In genomic region chr12:51247523-51248206, GRCh38 we compare ENCODE assay signal across 11 cellular contexts. TPM values are rescaled to one million over a fixed set of nuclear protein-coding genes. Genes with fewer than 3 reads are reported as not detected.
DNase-seq lines count a peak whose midpoint lies in the region; ATAC-seq and TF ChIP-seq lines count a peak whose summit lies in the region.
"Had no signal": no experiment of that assay in that cellular context is flagged by ENCODE, and none has a peak within 500 bp of the region (broad histone marks: within the 10 kb centered on the region; RNA-seq: fewer than 3 reads in every experiment).

No MANE protein-coding gene starts in this region.

- no peaks in the 10 kb centered on the region for H4K20me1 ChIP-seq in OCI-LY7 (ENCODE audit: insufficient read depth, low read length)

- peaks cover 41% of the 10 kb centered on the region for H3K4me1 Mint-ChIP-seq in activated CD4-positive, alpha-beta T cell treated with anti-CD3 and anti-CD28 coated beads for 36 hours

- H3K27me3 ChIP-seq in spleen (replicated peaks in 1 of 7) = no peaks in the 10 kb centered on the region
- H3K27me3 ChIP-seq: SJCRH30 had no signal

- CTCF ChIA-PET in activated CD4-positive, alpha-beta T cell treated with anti-CD3 and anti-CD28 coated beads for 36 hours (lab: Charles Lee) = interaction anchor here (0.7 kb wide), 1 partner anchor 576 kb away, joined by 4 read pairs; no protein-coding TSS in a partner anchor
- CTCF ChIA-PET in OCI-LY7 (lab: Charles Lee; ENCODE audit: unreplicated experiment) = interaction anchor here (0.6 kb wide), 1 partner anchor 56 kb away, joined by 3 read pairs; no protein-coding TSS in a partner anchor

- intact Hi-C loops in activated CD4-positive, alpha-beta T cell treated with anti-CD3 and anti-CD28 coated beads for 36 hours (cut with DNase I, micrococcal nuclease) = loop anchor here in 1 of 2 experiments (10.0 kb wide), 1 partner anchor 423 kb away; no protein-coding TSS in a partner anchor
- intact Hi-C loops in spleen (cut with DNase I; ENCODE audit: low total_unique reads) (no loop called here), OCI-LY7 (cut with micrococcal nuclease; ENCODE audit: unreplicated experiment) (no loop called here)

- DNase-seq in activated CD4-positive, alpha-beta T cell treated with anti-CD3 and anti-CD28 coated beads for 36 hours = no peak
- no peak for DNase-seq in activated CD4-positive, alpha-beta T cell treated with anti-CD3 and anti-CD28 coated beads, Interleukin-2, amount 50 U/mL, for 1 hour
- peak; percentile 66 for DNase-seq in NCI-H748 (lab: John Stamatoyannopoulos, UW; ENCODE audit: unreplicated experiment)
- no peak for DNase-seq in spleen
- DNase-seq in OCI-LY7 (ENCODE audit: low spot score) = no peak
- DNase-seq in DMS 273 (lab: John Stamatoyannopoulos, UW; ENCODE audit: unreplicated experiment) = no peak
- DNase-seq: activated CD4-positive, alpha-beta T cell treated with anti-CD3 and anti-CD28 coated beads for 48 hours; SJCRH30 had no signal

- H3K27me3 Mint-ChIP-seq in activated CD4-positive, alpha-beta T cell treated with anti-CD3 and anti-CD28 coated beads for 36 hours = no peaks in the 10 kb centered on the region

- H3K4me1 ChIP-seq in spleen (peaks cover 21 to 71% (median 56%) of the 10 kb centered on the region in 6 donors), OCI-LY7 (ENCODE audit: insufficient read depth, low read length, poor library complexity, severe bottlenecking) (peaks cover 20% of the 10 kb centered on the region)

- H3K9me3 Mint-ChIP-seq in activated CD4-positive, alpha-beta T cell treated with anti-CD3 and anti-CD28 coated beads for 36 hours (ENCODE audit: low read depth) = no peaks in the 10 kb centered on the region

- 68 to 79% (median 75%) methylated on average over 13 to 14 of the region's 14 CpGs for WGBS in spleen, 5 donors

- POLR2A ChIA-PET in activated CD4-positive, alpha-beta T cell treated with anti-CD3 and anti-CD28 coated beads for 36 hours (lab: Charles Lee) = no interaction called here
- POLR2A ChIA-PET in OCI-LY7 (lab: Charles Lee) = interaction anchor here (0.6 kb wide), 1 partner anchor 318 kb away, joined by 6 read pairs; no protein-coding TSS in a partner anchor

- BruUV-seq in OCI-LY7 (replicated peaks; lab: Mats Ljungman, UMichigan) = no TSS peak

- no peak for TF ChIP-seq POLR2A in spleen (IDR thresholded peaks at IDR 0.05)

- TF ChIP-seq CTCF in spleen (IDR thresholded peaks at IDR 0.05 in 8 of 11, conservative IDR thresholded peaks at IDR 0.05 in 3 of 11) (no peak), OCI-LY7 (conservative IDR thresholded peaks at IDR 0.05; ENCODE audit: low read length) (no peak)

- H3K36me3 Mint-ChIP-seq in activated CD4-positive, alpha-beta T cell treated with anti-CD3 and anti-CD28 coated beads for 36 hours (ENCODE audit: low read depth) = peaks cover 21% of the 10 kb centered on the region

- no peaks in the 10 kb centered on the region for H3K79me2 ChIP-seq in OCI-LY7 (ENCODE audit: insufficient read depth, low read depth, low read length)

- ATAC-seq in activated CD4-positive, alpha-beta T cell treated with anti-CD3 and anti-CD28 coated beads for 36 hours = no peak
- ATAC-seq in esophagus mucosa (peak; percentile 12), HG02840 (IDR thresholded peaks at IDR 0.05; ENCODE audit: low FRiP score, unreplicated experiment) (no peak)

- H3K9me2 ChIP-seq in OCI-LY7 (ENCODE audit: insufficient read depth, low read length) = no peaks in the 10 kb centered on the region

- peak overlapping the region in 7 of 8 donors; percentile 4 to 86 (median 69) for H3K27ac ChIP-seq in spleen
- no peak overlapping the region for H3K27ac ChIP-seq in OCI-LY7 (ENCODE audit: low read depth, low read length, poor library complexity, severe bottlenecking)
- H3K27ac ChIP-seq: SJCRH30 had no signal

- no peak overlapping the region for H2AFZ ChIP-seq in OCI-LY7 (ENCODE audit: low read length)

- H3K4me3 ChIP-seq in spleen (no peak overlapping the region), OCI-LY7 (ENCODE audit: low read depth, low read length, poor library complexity, severe bottlenecking) (no peak overlapping the region)
- H3K4me3 ChIP-seq: SJCRH30, smooth muscle cell had no signal

- no peak overlapping the region for H3K4me2 ChIP-seq in OCI-LY7 (ENCODE audit: low read length)
- H3K4me2 ChIP-seq: smooth muscle cell had no signal

- H3K9me3 ChIP-seq in spleen (no peaks in the 10 kb centered on the region), OCI-LY7 (ENCODE audit: low read length) (no peaks in the 10 kb centered on the region)
- H3K9me3 ChIP-seq: SJCRH30 had no signal

- H3K27ac Mint-ChIP-seq in activated CD4-positive, alpha-beta T cell treated with anti-CD3 and anti-CD28 coated beads for 36 hours = peak overlapping the region; percentile 51

- H3K4me3 Mint-ChIP-seq in activated CD4-positive, alpha-beta T cell treated with anti-CD3 and anti-CD28 coated beads for 36 hours = no peak overlapping the region

- H3K36me3 ChIP-seq in spleen (peaks cover 0 to 46% (median 27%) of the 10 kb centered on the region in 6 donors), OCI-LY7 (ENCODE audit: insufficient read depth, low read length) (peaks cover 19% of the 10 kb centered on the region; the same call in 1 of the 2 replicates)

RNA-seq across cellular contexts. Expression of gene DAZAP2, which starts 9.0 kb away (rescaled TPM):
- 10 to 100 TPM; 94.8 to 95.2 TPM for total RNA-seq in activated CD4-positive, alpha-beta T cell treated with anti-CD3 and anti-CD28 coated beads for 36 hours
- total RNA-seq in esophagus mucosa = 109 TPM
- 100 to 1,000 TPM; 237 to 493 (median 306) TPM for total RNA-seq in spleen
- polyA plus RNA-seq in spleen = 100 to 1,000 TPM; 181 to 329 (median 237) TPM
- total RNA-seq in OCI-LY7 (2014; rRNA removed; shearing (Covaris generic)) = 101 and 137 TPM in 2 replicates
- 131 and 153 TPM in 2 replicates for total RNA-seq in OCI-LY7 (2022)

RNA-seq across cellular contexts. Expression of gene SMAGP, which starts 22.6 kb away (rescaled TPM):
- total RNA-seq in activated CD4-positive, alpha-beta T cell treated with anti-CD3 and anti-CD28 coated beads for 36 hours = under 1 TPM; 0.69 to 0.86 TPM
- total RNA-seq in esophagus mucosa (96.2 TPM), spleen (10 to 100 TPM in 5 of 7 donors, 1 to 10 TPM in 2; 8.6 to 18.1 (median 13.4) TPM), OCI-LY7 (2022) (1.9 and 2.6 TPM in 2 replicates)
- 10 to 100 TPM in 1 of 3 donors, 1 to 10 TPM in 2; 8.2 to 10.8 (median 9.5) TPM for polyA plus RNA-seq in spleen
- not detected in 2 replicates for total RNA-seq in OCI-LY7 (2014; rRNA removed; shearing (Covaris generic))

RNA-seq across cellular contexts. Expression of gene POU6F1, which starts 29.8 kb away (rescaled TPM):
- total RNA-seq in activated CD4-positive, alpha-beta T cell treated with anti-CD3 and anti-CD28 coated beads for 36 hours = 10 to 100 TPM in 1 of 2 experiments, 1 to 10 TPM in 1; 8.7 to 12.9 TPM
- total RNA-seq in esophagus mucosa (2.9 TPM), spleen (10 to 100 TPM; 17.1 to 27.1 (median 20.5) TPM), OCI-LY7 (2022) (5.0 and 5.5 TPM in 2 replicates)
- polyA plus RNA-seq in spleen = 10 to 100 TPM in 2 of 3 donors, 1 to 10 TPM in 1; 3.9 to 14.7 (median 10.0) TPM
- 1.2 and 2.6 TPM in 2 replicates for total RNA-seq in OCI-LY7 (2014; rRNA removed; shearing (Covaris generic))
